Comparison of ENCODE assay signal across 8 cellular contexts in the genomic region with DNA sequence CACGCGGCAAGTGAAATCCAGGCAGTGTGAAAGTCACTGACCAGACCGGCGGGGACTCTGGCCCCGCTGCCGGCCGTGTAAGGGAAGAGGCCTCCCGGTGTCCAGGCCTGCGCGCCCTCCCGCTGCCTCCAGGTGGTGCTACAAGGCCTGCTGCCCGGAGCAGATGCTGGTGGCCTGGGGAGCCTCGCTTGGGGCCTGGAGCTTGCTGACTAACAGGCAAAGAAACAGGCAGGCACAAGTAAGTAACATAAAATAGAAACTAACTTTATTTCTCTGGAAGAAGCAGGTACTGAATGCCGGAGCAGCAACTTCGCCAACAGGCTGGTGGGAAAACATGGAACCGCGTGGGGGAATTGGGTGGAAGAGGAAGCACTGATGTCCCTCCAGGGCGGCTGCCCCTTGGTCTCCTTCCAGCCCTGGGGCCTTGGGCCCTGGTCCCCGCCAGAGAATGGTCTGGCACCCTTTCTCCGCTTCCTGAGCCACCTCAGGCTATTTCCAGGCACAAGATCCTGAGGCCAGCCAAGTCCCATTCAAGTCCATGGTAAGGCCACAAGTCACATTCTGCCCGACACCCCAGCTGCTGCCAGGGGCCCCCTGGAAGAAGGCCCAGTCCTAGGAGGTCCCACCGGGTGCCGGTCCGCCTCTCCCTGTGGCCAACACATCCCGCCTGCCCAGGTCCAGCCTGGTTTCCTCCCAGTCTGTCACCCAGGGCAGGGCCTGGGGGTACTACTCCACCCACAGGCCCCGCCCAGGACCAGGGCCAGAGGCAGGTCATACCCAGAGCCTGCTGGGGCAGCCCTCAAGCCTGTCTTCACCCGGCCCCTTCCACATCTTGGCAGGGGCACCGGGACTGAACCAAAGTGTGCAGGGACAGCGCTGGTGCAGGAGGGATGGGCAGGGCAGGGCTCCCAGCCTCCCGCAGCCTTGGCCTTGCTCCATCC. TPM values are rescaled to one million over a fixed set of nuclear protein-coding genes. Genes with fewer than 3 reads are reported as not detected.
DNase-seq lines count a peak whose midpoint lies in the region; ATAC-seq and TF ChIP-seq lines count a peak whose summit lies in the region.

No MANE protein-coding gene starts in this region.

- H3K9ac ChIP-seq in liver (ENCODE audit: low read depth in 1 of 2, low read length in 2 of 2) = no peak overlapping the region

- no peak overlapping the region for H3K4me3 ChIP-seq in liver (ENCODE audit: low read depth in 1 of 3, low read length in 3 of 3)

- peaks cover 2 to 21% (median 9%) of the 10 kb centered on the region in 4 donors for H3K36me3 ChIP-seq in liver (ENCODE audit: control insufficient read depth in 4 of 4, insufficient read depth in 3 of 4, low read depth in 1 of 4, low read length in 3 of 4)

- H3K9me3 ChIP-seq in liver (ENCODE audit: control insufficient read depth in 4 of 4, low read length in 3 of 4) = no peaks in the 10 kb centered on the region

- H3K27me3 Mint-ChIP-seq in activated CD4-positive, alpha-beta T cell treated with anti-CD3 and anti-CD28 coated beads, Interleukin-2, amount 10 ng/mL, durations not matched to agents 24 days and 14 days = peaks cover 2% of the 10 kb centered on the region

- peak; percentile 95 to 98 for TF ChIP-seq RAD21 in liver (IDR thresholded peaks at IDR 0.05)

- peak; percentile 92 for TF ChIP-seq CTCF in liver (IDR thresholded peaks at IDR 0.05; ENCODE audit: low read depth, low read length, missing input control)

- peaks cover 0 to 19% (median 9%) of the 10 kb centered on the region in 4 donors for H3K4me1 ChIP-seq in liver (ENCODE audit: control insufficient read depth in 4 of 4, insufficient read depth in 4 of 4, low read length in 3 of 4)

- H3K9me3 Mint-ChIP-seq in activated CD4-positive, alpha-beta T cell treated with anti-CD3 and anti-CD28 coated beads, Interleukin-2, amount 10 ng/mL, durations not matched to agents 24 days and 14 days = no peaks in the 10 kb centered on the region

- WGBS in liver = 50% methylated on average over 30 of the region's 30 CpGs

- H3K4me3 Mint-ChIP-seq in activated CD4-positive, alpha-beta T cell treated with anti-CD3 and anti-CD28 coated beads, Interleukin-2, amount 10 ng/mL, durations not matched to agents 24 days and 14 days = no peak overlapping the region

- H3K27ac ChIP-seq in cingulate gyrus (ENCODE audit: low read depth, low read length) (peak overlapping the region; percentile 67), liver (ENCODE audit: low read depth in 1 of 2, low read length in 2 of 2) (peak overlapping the region in 1 of 2 donors; percentile 38)

- H3K36me3 Mint-ChIP-seq in activated CD4-positive, alpha-beta T cell treated with anti-CD3 and anti-CD28 coated beads, Interleukin-2, amount 10 ng/mL, durations not matched to agents 24 days and 14 days (ENCODE audit: low read depth) = peaks cover 14% of the 10 kb centered on the region

- no peaks in the 10 kb centered on the region for H3K27me3 ChIP-seq in liver (ENCODE audit: control insufficient read depth in 4 of 4, insufficient read depth in 4 of 4, low read length in 3 of 4)

- intact Hi-C loops in activated CD4-positive, alpha-beta T cell treated with anti-CD3 and anti-CD28 coated beads, Interleukin-2, amount 10 ng/mL, durations not matched to agents 24 days and 14 days (cut with micrococcal nuclease) = loop anchor here (1.0 kb wide), 1 partner anchor 52 kb away; no protein-coding TSS in a partner anchor

- peaks cover 6% of the 10 kb centered on the region for H3K4me1 Mint-ChIP-seq in activated CD4-positive, alpha-beta T cell treated with anti-CD3 and anti-CD28 coated beads, Interleukin-2, amount 10 ng/mL, durations not matched to agents 24 days and 14 days

- no peak overlapping the region for H3K27ac Mint-ChIP-seq in activated CD4-positive, alpha-beta T cell treated with anti-CD3 and anti-CD28 coated beads, Interleukin-2, amount 10 ng/mL, durations not matched to agents 24 days and 14 days

- peak; percentile 83 for DNase-seq in A172 (ENCODE audit: low spot score)
- peak; percentile 55 for DNase-seq in NCI-H2196 treated with DMSO at 0.1 percent for 48 hours (lab: John Stamatoyannopoulos, UW; ENCODE audit: unreplicated experiment)
- peak; percentile 89 for DNase-seq in activated CD4-positive, alpha-beta T cell treated with anti-CD3 and anti-CD28 coated beads, Interleukin-2, amount 10 ng/mL, durations not matched to agents 24 days and 14 days
- DNase-seq in stimulated activated CD4-positive, alpha-beta T cell treated with anti-CD3 and anti-CD28 coated beads, Interleukin-4, amount 100 ng/mL, for 1 hour = peak; percentile 73

- ATAC-seq in GM18907 (IDR thresholded peaks at IDR 0.05; ENCODE audit: unreplicated experiment) (peak; percentile 63), HG03469 (IDR thresholded peaks at IDR 0.05; ENCODE audit: unreplicated experiment) (no peak)

TF ChIP-seq in liver, 16 proteins besides CTCF, POLR2A, EP300 and RAD21:
- TF ChIP-seq, protein P1, sequence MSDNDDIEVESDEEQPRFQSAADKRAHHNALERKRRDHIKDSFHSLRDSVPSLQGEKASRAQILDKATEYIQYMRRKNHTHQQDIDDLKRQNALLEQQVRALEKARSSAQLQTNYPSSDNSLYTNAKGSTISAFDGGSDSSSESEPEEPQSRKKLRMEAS (IDR thresholded peaks at IDR 0.05) = no peak
- TF ChIP-seq SP1 (IDR thresholded peaks at IDR 0.05) (peak; percentile 50), NR2F2 (IDR thresholded peaks at IDR 0.05) (no peak), RXRA (IDR thresholded peaks at IDR 0.05) (peak in 1 of 2 donors; percentile 28), HNF4A (conservative IDR thresholded peaks at IDR 0.05) (peak; percentile 44 to 55), GABPA (IDR thresholded peaks at IDR 0.05 in 1 of 2, conservative IDR thresholded peaks at IDR 0.05 in 1 of 2) (no peak), FOXA1 (IDR thresholded peaks at IDR 0.05) (no peak)

RNA-seq across cellular contexts. Expression of gene TNK2, which starts 45.0 kb away (rescaled TPM):
- 14.6 and 15.4 TPM in 2 replicates for total RNA-seq in A172 (2014; rRNA removed; shearing (Covaris generic))
- 101 and 110 TPM in 2 replicates for total RNA-seq in activated CD4-positive, alpha-beta T cell treated with anti-CD3 and anti-CD28 coated beads, Interleukin-2, amount 10 ng/mL, durations not matched to agents 24 days and 14 days
- total RNA-seq in liver = 1 to 10 TPM; 8.3 to 9.4 TPM
- polyA plus RNA-seq in liver = 10 to 100 TPM in 1 of 2 donors, 1 to 10 TPM in 1; 4.0 to 12.2 TPM

RNA-seq across cellular contexts. Expression of gene MUC4, which starts 51.7 kb away (rescaled TPM):
- total RNA-seq in A172 (2014; rRNA removed; shearing (Covaris generic)) = not detected in 2 replicates
- total RNA-seq in activated CD4-positive, alpha-beta T cell treated with anti-CD3 and anti-CD28 coated beads, Interleukin-2, amount 10 ng/mL, durations not matched to agents 24 days and 14 days = 0.68 and 0.90 TPM in 2 replicates
- total RNA-seq in liver = not detected
- polyA plus RNA-seq in liver = not detected
